In genomic region chr1:198212675-198213074, GRCh38 we compare ENCODE assay signal across 9 cellular contexts. TPM values are rescaled to one million over a fixed set of nuclear protein-coding genes. Genes with fewer than 3 reads are reported as not detected.
DNase-seq lines count a peak whose midpoint lies in the region; ATAC-seq and TF ChIP-seq lines count a peak whose summit lies in the region.
"Had no signal": no experiment of that assay in that cellular context is flagged by ENCODE, and none has a peak within 500 bp of the region (broad histone marks: within the 10 kb centered on the region; RNA-seq: fewer than 3 reads in every experiment).

No MANE protein-coding gene starts in this region.

- no peaks in the 10 kb centered on the region for H3K27me3 ChIP-seq in psoas muscle (ENCODE audit: insufficient read depth in 3 of 3, low read length in 2 of 3)

- H3K9me3 ChIP-seq in psoas muscle = peaks cover 11% of the 10 kb centered on the region

- no peaks in the 10 kb centered on the region for H3K4me1 ChIP-seq in psoas muscle

- TF ChIP-seq CTCF in epithelial cell of proximal tubule (conservative IDR thresholded peaks at IDR 0.05; ENCODE audit: low read depth, low read length) = no peak
- TF ChIP-seq CTCF in psoas muscle (IDR thresholded peaks at IDR 0.05) = no peak

- peak in 3 of 4 donors; percentile 21 to 49 (median 49) for ATAC-seq in psoas muscle
- no peak for ATAC-seq in GM21619 (IDR thresholded peaks at IDR 0.05; ENCODE audit: unreplicated experiment)

- H3K27ac ChIP-seq in psoas muscle = no peak overlapping the region
- H3K27ac ChIP-seq: RWPE1, WERI-Rb-1 had no signal

- no peaks in the 10 kb centered on the region for H3K36me3 ChIP-seq in psoas muscle (ENCODE audit: insufficient read depth in 1 of 2, low read depth in 1 of 2)

- no peak overlapping the region for H3K4me3 ChIP-seq in epithelial cell of proximal tubule (ENCODE audit: low read depth, low read length)
- no peak overlapping the region for H3K4me3 ChIP-seq in psoas muscle

- peak; percentile 65 for DNase-seq in GM04504 (ENCODE audit: low read depth)
- DNase-seq in MV-4-11 (lab: John Stamatoyannopoulos, UW) = peak; percentile 84
- peak; percentile 69 for DNase-seq in epithelial cell of proximal tubule (ENCODE audit: low read depth)
- DNase-seq in psoas muscle = peak in 1 of 2 donors; percentile 30
- no peak for DNase-seq in D341Med (ENCODE audit: low spot score)
- DNase-seq in NCI-H2171 treated with DMSO at 0.1 percent for 48 hours (lab: John Stamatoyannopoulos, UW) = no peak
- DNase-seq: WERI-Rb-1 had no signal

- intact Hi-C loops in psoas muscle (cut with DNase I) = loop anchor here in 1 of 2 donors (10.0 kb wide), 1 partner anchor 48 kb away; no protein-coding TSS in a partner anchor

- WGBS in psoas muscle, 3 donors = 94 to 98% (median 97%) methylated on average over 3 of the region's 3 CpGs

RNA-seq across cellular contexts. Expression of gene NEK7, which starts 55.9 kb away (rescaled TPM):
- total RNA-seq in epithelial cell of proximal tubule (20.5 and 34.5 TPM in 2 replicates), psoas muscle (10 to 100 TPM; 51.7 to 88.2 (median 74.1) TPM)
- 10 to 100 TPM; 10.1 to 70.5 (median 22.0) TPM for polyA plus RNA-seq in psoas muscle

Comparison
In these comparisons a context has a peak if more than half of its experiments do, and no peak if none do; other contexts are left out.
1. DNase-seq: peak in GM04504 (single experiment), MV-4-11 (single experiment) and epithelial cell of proximal tubule (single experiment); none in D341Med (single experiment) and NCI-H2171 treated with DMSO at 0.1 percent for 48 hours (single experiment).